In genomic region chr9:127925959-127926949, GRCh38 we compare ENCODE assay signal across 6 cellular contexts. TPM values are rescaled to one million over a fixed set of nuclear protein-coding genes. Genes with fewer than 3 reads are reported as not detected.
DNase-seq lines count a peak whose midpoint lies in the region; ATAC-seq and TF ChIP-seq lines count a peak whose summit lies in the region.

No MANE protein-coding gene starts in this region.

- peaks cover 2 to 3% of the 10 kb centered on the region in 2 donors for H3K27me3 Mint-ChIP-seq in CD4-positive, alpha-beta memory T cell
- H3K27me3 Mint-ChIP-seq in WTC11 (ENCODE audit: low read depth) = peaks cover 36% of the 10 kb centered on the region

- H3K27me3 ChIP-seq in CD4-positive, alpha-beta memory T cell (ENCODE audit: insufficient read depth, low read length) = no peaks in the 10 kb centered on the region
- H3K27me3 ChIP-seq in iPS-20b (ENCODE audit: insufficient read depth, low read length) = peaks cover 57% of the 10 kb centered on the region

- peak overlapping the region; percentile 10 to 80 (median 70) for H3K4me3 Mint-ChIP-seq in CD4-positive, alpha-beta memory T cell
- H3K4me3 Mint-ChIP-seq in WTC11 = peak overlapping the region; percentile 96

- intact Hi-C loops in CD4-positive, alpha-beta memory T cell (cut with micrococcal nuclease) = no loop called here
- intact Hi-C loops in posterior vena cava (cut with DNase I) = loop anchor here (5.0 to 10.0 kb wide), 3 partner anchors 191 to 1161 kb away; partner anchors contain the start of gene TOR2A (in 1 of the 2)

- TF ChIP-seq CTCF in WTC11 (IDR thresholded peaks at IDR 0.05) = no peak

- H3K4me3 ChIP-seq in CD4-positive, alpha-beta memory T cell (ENCODE audit: low read length in 2 of 2) = peak overlapping the region in 1 of 2 donors; percentile 52
- H3K4me3 ChIP-seq in iPS-20b (ENCODE audit: low read length) = peak overlapping the region; percentile 83

- no peaks in the 10 kb centered on the region for H3K9me3 ChIP-seq in CD4-positive, alpha-beta memory T cell (ENCODE audit: control insufficient read depth in 1 of 2, low read length in 2 of 2)
- H3K9me3 ChIP-seq in iPS-20b (ENCODE audit: insufficient read depth, low read depth, low read length) = no peaks in the 10 kb centered on the region

- peak overlapping the region; percentile 12 for H3K27ac ChIP-seq in CD4-positive, alpha-beta memory T cell (ENCODE audit: low read depth, low read length)
- no peak overlapping the region for H3K27ac ChIP-seq in iPS-20b (ENCODE audit: low read length)

- H3K4me1 ChIP-seq in CD4-positive, alpha-beta memory T cell (ENCODE audit: insufficient read depth, low read length) = peaks cover 55% of the 10 kb centered on the region
- H3K4me1 ChIP-seq in iPS-20b (ENCODE audit: insufficient read depth, low read length) = no peaks in the 10 kb centered on the region; the same call in 1 of the 2 replicates

- peaks cover 14 to 34% (median 25%) of the 10 kb centered on the region in 4 donors for H3K4me1 Mint-ChIP-seq in CD4-positive, alpha-beta memory T cell
- peaks cover 23% of the 10 kb centered on the region for H3K4me1 Mint-ChIP-seq in WTC11

- CTCF ChIA-PET in CD4-positive, alpha-beta memory T cell (lab: Charles Lee; ENCODE audit: partially characterized antibody) = interaction anchor here (0.6 to 1.6 kb wide), 4 partner anchors 10 to 422 kb away, joined by 3 to 5 read pairs (median 5); partner anchors contain the start of genes ST6GALNAC4 and TOR2A
- CTCF ChIA-PET in WTC11 (lab: Charles Lee) = interaction anchor here (1.3 to 2.1 kb wide), 3 partner anchors 17 to 191 kb away, joined by 3 to 8 read pairs (median 5); partner anchors contain the start of gene TOR2A

- DNase-seq in CD4-positive, alpha-beta memory T cell = no peak
- DNase-seq in WTC11 (ENCODE audit: low spot score) (no peak), posterior vena cava (ENCODE audit: low spot score) (no peak), NCI-H69 (lab: John Stamatoyannopoulos, UW) (no peak)

- H3K36me3 Mint-ChIP-seq in CD4-positive, alpha-beta memory T cell = no peaks in the 10 kb centered on the region
- H3K36me3 Mint-ChIP-seq in WTC11 = no peaks in the 10 kb centered on the region; the same call in 1 of the 2 replicates

- H3K36me3 ChIP-seq in CD4-positive, alpha-beta memory T cell (ENCODE audit: insufficient read depth, low read length) = no peaks in the 10 kb centered on the region
- H3K36me3 ChIP-seq in iPS-20b (ENCODE audit: insufficient read depth, low read depth, low read length) = no peaks in the 10 kb centered on the region

- H3K27ac Mint-ChIP-seq in CD4-positive, alpha-beta memory T cell = no peak overlapping the region
- H3K27ac Mint-ChIP-seq in WTC11 = no peak overlapping the region

- peaks cover 0 to 6% (median 0%) of the 10 kb centered on the region in 8 donors for H3K9me3 Mint-ChIP-seq in CD4-positive, alpha-beta memory T cell
- H3K9me3 Mint-ChIP-seq in WTC11 = no peaks in the 10 kb centered on the region

- POLR2A ChIA-PET in CD4-positive, alpha-beta memory T cell (lab: Charles Lee; ENCODE audit: partially characterized antibody) = interaction anchor here (2.1 kb wide), 1 partner anchor 10 kb away, joined by 6 read pairs; the partner anchor contains the start of gene ST6GALNAC4
- POLR2A ChIA-PET in WTC11 (lab: Charles Lee) = interaction anchor here (0.7 kb wide), 1 partner anchor 190 kb away, joined by 3 read pairs; no protein-coding TSS in a partner anchor

- ATAC-seq in WTC11 = no peak
- ATAC-seq in GM21390 (IDR thresholded peaks at IDR 0.05; ENCODE audit: unreplicated experiment) = no peak

- peak overlapping the region; percentile 63; the same call in 1 of the 2 replicates for H3K9ac ChIP-seq in iPS-20b (ENCODE audit: low read depth, low read length)

TF ChIP-seq in WTC11, 78 proteins besides CTCF, POLR2A, EP300 and RAD21 (continues in another document):
- TF ChIP-seq ZNF416 (CRISPR knock-in tag; IDR thresholded peaks at IDR 0.05) = no peak
- TF ChIP-seq ZNF671 (CRISPR knock-in tag; IDR thresholded peaks at IDR 0.05) = no peak
- no peak for TF ChIP-seq TCF7 (CRISPR knock-in tag; IDR thresholded peaks at IDR 0.05; ENCODE audit: low read depth)
- TF ChIP-seq NFATC4 (CRISPR knock-in tag; IDR thresholded peaks at IDR 0.05) = no peak
- no peak for TF ChIP-seq USF2 (CRISPR knock-in tag; IDR thresholded peaks at IDR 0.05)
- TF ChIP-seq CBFB (CRISPR knock-in tag; IDR thresholded peaks at IDR 0.05; ENCODE audit: low read depth) = no peak
- TF ChIP-seq GRHL2 (CRISPR knock-in tag; IDR thresholded peaks at IDR 0.05; ENCODE audit: insufficient replicate concordance, severe bottlenecking) = no peak
- TF ChIP-seq PRDM15 (CRISPR knock-in tag; IDR thresholded peaks at IDR 0.05) = no peak

RNA-seq across cellular contexts. Expression of gene PIP5KL1, which starts 4.3 kb away (rescaled TPM):
- 1 to 10 TPM in 1 of 2 experiments, under 1 TPM in 1; 0.72 to 1.8 TPM for total RNA-seq in CD4-positive, alpha-beta memory T cell
- under 1 TPM; 0.26 to 0.79 TPM for polyA plus RNA-seq in CD4-positive, alpha-beta memory T cell
- total RNA-seq in WTC11 (2021) = 15.8 to 20.2 TPM (median 16.8 TPM) in 3 replicates
- 1 to 10 TPM; 1.2 to 1.3 TPM for total RNA-seq in posterior vena cava

RNA-seq across cellular contexts. Expression of gene ST6GALNAC4, which starts 9.4 kb away (rescaled TPM):
- total RNA-seq in CD4-positive, alpha-beta memory T cell = 10 to 100 TPM; 35.7 to 38.1 TPM
- 10 to 100 TPM; 10.2 to 18.5 TPM for polyA plus RNA-seq in CD4-positive, alpha-beta memory T cell
- total RNA-seq in WTC11 (2021) (25.1 to 25.7 TPM (median 25.4 TPM) in 3 replicates), posterior vena cava (10 to 100 TPM; 27.7 to 32.7 TPM)

RNA-seq across cellular contexts. Expression of gene DPM2, which starts 11.4 kb away (rescaled TPM):
- 10 to 100 TPM; 37.0 to 39.7 TPM for total RNA-seq in CD4-positive, alpha-beta memory T cell
- polyA plus RNA-seq in CD4-positive, alpha-beta memory T cell = 10 to 100 TPM; 41.0 to 43.1 TPM
- total RNA-seq in WTC11 (2021) (53.3 to 58.2 TPM (median 56.1 TPM) in 3 replicates), posterior vena cava (10 to 100 TPM; 22.8 to 23.6 TPM)

RNA-seq across cellular contexts. Expression of gene ST6GALNAC6, which starts 26.9 kb away (rescaled TPM):
- 100 to 1,000 TPM; 125 to 127 TPM for total RNA-seq in CD4-positive, alpha-beta memory T cell
- 10 to 100 TPM; 45.2 to 45.6 TPM for polyA plus RNA-seq in CD4-positive, alpha-beta memory T cell
- total RNA-seq in WTC11 (2021) (45.1 to 47.5 TPM (median 45.3 TPM) in 3 replicates), posterior vena cava (100 to 1,000 TPM in 1 of 2 donors, 10 to 100 TPM in 1; 74.8 to 102 TPM)

RNA-seq across cellular contexts. Expression of gene AK1, which starts 48.8 kb away (rescaled TPM):
- total RNA-seq in CD4-positive, alpha-beta memory T cell = 10 to 100 TPM; 58.1 to 62.7 TPM
- under 1 TPM in 1 of 2 donors, not detected in 1; 0.53 TPM for polyA plus RNA-seq in CD4-positive, alpha-beta memory T cell
- 27.5 to 34.9 TPM (median 34.4 TPM) in 3 replicates for total RNA-seq in WTC11 (2021)
- total RNA-seq in posterior vena cava = 10 to 100 TPM; 65.7 to 67.0 TPM
